In genomic region chr3:160163259-160163878, GRCh38 we compare ENCODE assay signal across 8 cellular contexts.
DNase-seq lines count a peak whose midpoint lies in the region; ATAC-seq and TF ChIP-seq lines count a peak whose summit lies in the region.

No MANE protein-coding gene starts in this region.

- peak in 11 of 12 donors; percentile 20 to 63 (median 49) for TF ChIP-seq CTCF in heart left ventricle (IDR thresholded peaks at IDR 0.05)

- H3K36me3 ChIP-seq in heart left ventricle, result no peaks in the 10 kb centered on the region

- no peaks in the 10 kb centered on the region for H3K9me3 ChIP-seq in heart left ventricle

- H3K27ac ChIP-seq in heart left ventricle, result no peak overlapping the region

- no peak for DNase-seq in heart left ventricle
- DNase-seq in Right ventricle myocardium inferior (ENCODE audit: missing footprints), result no peak
- DNase-seq in NCI-H82 (lab: John Stamatoyannopoulos, UW), result peak; percentile 67
- DNase-seq in erythroblast (lab: John Stamatoyannopoulos, UW), result peak; percentile 30 to 55
- peak; percentile 67 for DNase-seq in superior temporal gyrus (ENCODE audit: extremely low spot score)
- no peak for DNase-seq in H4 (ENCODE audit: low spot score)

- H3K4me3 ChIP-seq in heart left ventricle, result no peak overlapping the region

- no peaks in the 10 kb centered on the region for H3K4me1 ChIP-seq in heart left ventricle

- peaks cover 0 to 4% (median 0%) of the 10 kb centered on the region in 9 donors for H3K27me3 ChIP-seq in heart left ventricle

- intact Hi-C loops in heart left ventricle (cut with DNase I), result loop anchor here (1.0 to 10.0 kb wide), 8 partner anchors 129 to 254 kb away; no protein-coding TSS in a partner anchor
- intact Hi-C loops in Right ventricle myocardium inferior (cut with DNase I), result loop anchor here (5.0 kb wide), 2 partner anchors 179 to 249 kb away; no protein-coding TSS in a partner anchor

- ATAC-seq in heart left ventricle, result no peak
- no peak for ATAC-seq in Right ventricle myocardium inferior
- no peak for ATAC-seq in HG02885 (IDR thresholded peaks at IDR 0.05; ENCODE audit: poor library complexity, unreplicated experiment)
- no peak for ATAC-seq in HG02970 (IDR thresholded peaks at IDR 0.05; ENCODE audit: low FRiP score, unreplicated experiment)

- TF ChIP-seq POLR2A in heart left ventricle (IDR thresholded peaks at IDR 0.05), result no peak
- TF ChIP-seq POLR2A in erythroblast (IDR thresholded peaks at IDR 0.05; ENCODE audit: low read length), result no peak

Comparison
In these comparisons a context has a peak if more than half of its experiments do, and no peak if none do; other contexts are left out.
1. DNase-seq: peak in NCI-H82 (single experiment), erythroblast (2 of 2) and superior temporal gyrus (single experiment); none in heart left ventricle (0 of 5), Right ventricle myocardium inferior (single experiment) and H4 (single experiment).